ENCODE assay signal across 20 cellular contexts in genomic region chr21:45736042-45736704, GRCh38.
"Had no signal": no experiment of that assay in that cellular context is flagged by ENCODE, and none has a peak within 500 bp of the region (broad histone marks: within the 10 kb centered on the region; RNA-seq: fewer than 3 reads in every experiment).

No MANE protein-coding gene starts in this region.

- H3K27ac Mint-ChIP-seq: activated CD4-positive, alpha-beta T cell treated with anti-CD3 and anti-CD28 coated beads, Interleukin-2, amount 10 ng/mL, durations not matched to agents 24 days and 14 days; activated CD8-positive, alpha-beta T cell treated with anti-CD3 and anti-CD28 coated beads, Interleukin-2, amount 10 ng/mL, durations not matched to agents 7 days and 5 days; activated naive CD4-positive, alpha-beta T cell treated with anti-CD3 and anti-CD28 coated beads for 36 hours; activated T-cell treated with anti-CD3 and anti-CD28 coated beads, Interleukin-2, amount 50 U/mL, for 24 hours; stimulated activated effector memory CD8-positive, alpha-beta T cell treated with anti-CD3 and anti-CD28 coated beads, Interleukin-12 subunit alpha, Interleukin-12 subunit beta, amount 100 ng/mL, for 72 hours had no signal

- H3K9me3 ChIP-seq: pancreas, right lobe of liver, upper lobe of right lung had no signal

- H3K36me3 Mint-ChIP-seq: brain; stimulated activated effector memory CD8-positive, alpha-beta T cell treated with anti-CD3 and anti-CD28 coated beads, Interleukin-12 subunit alpha, Interleukin-12 subunit beta, amount 100 ng/mL, for 72 hours had no signal

- DNase-seq: activated CD4-positive, alpha-beta T cell treated with anti-CD3 and anti-CD28 coated beads, Interleukin-2, amount 10 ng/mL, durations not matched to agents 24 days and 14 days; activated CD4-positive, CD25-positive, alpha-beta regulatory T cell; activated CD8-positive, alpha-beta T cell treated with anti-CD3 and anti-CD28 coated beads, Interleukin-2, amount 10 ng/mL, durations not matched to agents 7 days and 5 days; activated naive CD4-positive, alpha-beta T cell treated with anti-CD3 and anti-CD28 coated beads for 36 hours; activated T-cell treated with anti-CD3 and anti-CD28 coated beads, Interleukin-2, amount 50 U/mL, for 24 hours; anterior cingulate cortex; caudate nucleus; dorsolateral prefrontal cortex; foreskin keratinocyte; mesendoderm; naive thymus-derived CD8-positive, alpha-beta T cell; pancreas; right lobe of liver; stimulated activated CD4-positive, alpha-beta T cell treated with anti-CD3 and anti-CD28 coated beads, Interleukin-4, amount 100 ng/mL, for 24 hours; T-helper 9 cell; upper lobe of right lung had no signal

- H3K9me3 Mint-ChIP-seq: activated CD4-positive, alpha-beta T cell treated with anti-CD3 and anti-CD28 coated beads, Interleukin-2, amount 10 ng/mL, durations not matched to agents 24 days and 14 days; activated naive CD4-positive, alpha-beta T cell treated with anti-CD3 and anti-CD28 coated beads for 36 hours; activated T-cell treated with anti-CD3 and anti-CD28 coated beads, Interleukin-2, amount 50 U/mL, for 24 hours; stimulated activated effector memory CD8-positive, alpha-beta T cell treated with anti-CD3 and anti-CD28 coated beads, Interleukin-12 subunit alpha, Interleukin-12 subunit beta, amount 100 ng/mL, for 72 hours had no signal

- H3K79me2 ChIP-seq: hepatocyte had no signal

- H3K27me3 Mint-ChIP-seq: activated CD4-positive, alpha-beta T cell treated with anti-CD3 and anti-CD28 coated beads, Interleukin-2, amount 10 ng/mL, durations not matched to agents 24 days and 14 days; activated T-cell treated with anti-CD3 and anti-CD28 coated beads, Interleukin-2, amount 50 U/mL, for 24 hours; brain had no signal

- H3K4me3 ChIP-seq: dorsolateral prefrontal cortex, hepatocyte, pancreas, right lobe of liver, smooth muscle cell, upper lobe of right lung had no signal

- H3K27ac ChIP-seq: dorsolateral prefrontal cortex, foreskin keratinocyte, pancreas, right lobe of liver, upper lobe of right lung had no signal

- ATAC-seq: activated CD8-positive, alpha-beta T cell treated with anti-CD3 and anti-CD28 coated beads, Interleukin-2, amount 10 ng/mL, durations not matched to agents 7 days and 5 days; foreskin keratinocyte; naive thymus-derived CD8-positive, alpha-beta T cell; pancreas; right lobe of liver; stimulated activated effector memory CD8-positive, alpha-beta T cell treated with anti-CD3 and anti-CD28 coated beads, Interleukin-12 subunit alpha, Interleukin-12 subunit beta, amount 100 ng/mL, for 72 hours; upper lobe of right lung had no signal

- H2AFZ ChIP-seq: hepatocyte had no signal

- H3K4me1 ChIP-seq: foreskin keratinocyte, pancreas, right lobe of liver, upper lobe of right lung had no signal

- H3K4me3 Mint-ChIP-seq: activated CD4-positive, alpha-beta T cell treated with anti-CD3 and anti-CD28 coated beads, Interleukin-2, amount 10 ng/mL, durations not matched to agents 24 days and 14 days; activated CD8-positive, alpha-beta T cell treated with anti-CD3 and anti-CD28 coated beads, Interleukin-2, amount 10 ng/mL, durations not matched to agents 7 days and 5 days; activated naive CD4-positive, alpha-beta T cell treated with anti-CD3 and anti-CD28 coated beads for 36 hours; activated T-cell treated with anti-CD3 and anti-CD28 coated beads, Interleukin-2, amount 50 U/mL, for 24 hours; brain; stimulated activated effector memory CD8-positive, alpha-beta T cell treated with anti-CD3 and anti-CD28 coated beads, Interleukin-12 subunit alpha, Interleukin-12 subunit beta, amount 100 ng/mL, for 72 hours had no signal

- H3K27me3 ChIP-seq: hepatocyte, pancreas, right lobe of liver, upper lobe of right lung had no signal

- H3K36me3 ChIP-seq: pancreas, right lobe of liver, upper lobe of right lung had no signal

- H3K4me2 ChIP-seq: hepatocyte, smooth muscle cell had no signal

- H3K4me1 Mint-ChIP-seq: activated CD4-positive, alpha-beta T cell treated with anti-CD3 and anti-CD28 coated beads, Interleukin-2, amount 10 ng/mL, durations not matched to agents 24 days and 14 days; stimulated activated effector memory CD8-positive, alpha-beta T cell treated with anti-CD3 and anti-CD28 coated beads, Interleukin-12 subunit alpha, Interleukin-12 subunit beta, amount 100 ng/mL, for 72 hours had no signal
